8 cellular contexts compared by ENCODE assay signal in genomic region chr15:40441736-40442531, GRCh38. TPM values are rescaled to one million over a fixed set of nuclear protein-coding genes. Genes with fewer than 3 reads are reported as not detected.
DNase-seq lines count a peak whose midpoint lies in the region; ATAC-seq and TF ChIP-seq lines count a peak whose summit lies in the region.

No MANE protein-coding gene starts in this region.

- H3K27ac ChIP-seq in CD8-positive, alpha-beta T cell (ENCODE audit: low read depth, low read length) = no peak overlapping the region
- H3K27ac ChIP-seq in sigmoid colon = peak overlapping the region; percentile 38 to 85 (median 69)

- peaks cover 5% of the 10 kb centered on the region for H3K27me3 ChIP-seq in CD8-positive, alpha-beta T cell (ENCODE audit: insufficient read depth, low read length)
- peaks cover 5 to 16% (median 9%) of the 10 kb centered on the region in 3 donors for H3K27me3 ChIP-seq in sigmoid colon

- H3K27me3 Mint-ChIP-seq in CD8-positive, alpha-beta T cell (ENCODE audit: low read depth) = peaks cover 9% of the 10 kb centered on the region
- H3K27me3 Mint-ChIP-seq in glutamatergic neuron (ENCODE audit: unreplicated experiment) = peaks cover 5% of the 10 kb centered on the region

- 1% methylated on average over 88 of the region's 88 CpGs for WGBS in sigmoid colon, 2 donors

- peak overlapping the region; percentile 53 for H3K4me3 ChIP-seq in CD8-positive, alpha-beta T cell (ENCODE audit: low read depth, low read length)
- peak overlapping the region; percentile 75 to 98 (median 92) for H3K4me3 ChIP-seq in sigmoid colon

- peak overlapping the region; percentile 84 for H3K27ac Mint-ChIP-seq in CD8-positive, alpha-beta T cell
- H3K27ac Mint-ChIP-seq in glutamatergic neuron (ENCODE audit: unreplicated experiment) = peak overlapping the region; percentile 76

- no peak for TF ChIP-seq CTCF in CD8-positive, alpha-beta T cell (IDR thresholded peaks at IDR 0.05)
- TF ChIP-seq CTCF in glutamatergic neuron (IDR thresholded peaks at IDR 0.05; ENCODE audit: partially characterized antibody, unreplicated experiment) = no peak
- TF ChIP-seq CTCF in sigmoid colon (IDR thresholded peaks at IDR 0.05) = peak in 1 of 4 experiments; percentile 11

- CTCF ChIA-PET in CD8-positive, alpha-beta T cell (lab: Charles Lee) = interaction anchor here (0.8 to 4.9 kb wide), 11 partner anchors 9 to 104 kb away, joined by 3 to 17 read pairs (median 4); partner anchors contain the start of gene CHST14

- no peaks in the 10 kb centered on the region for H3K9me3 ChIP-seq in CD8-positive, alpha-beta T cell (ENCODE audit: low read length)
- no peaks in the 10 kb centered on the region for H3K9me3 ChIP-seq in sigmoid colon

- H3K36me3 Mint-ChIP-seq in CD8-positive, alpha-beta T cell = peaks cover 2% of the 10 kb centered on the region
- no peaks in the 10 kb centered on the region for H3K36me3 Mint-ChIP-seq in glutamatergic neuron (ENCODE audit: unreplicated experiment)

- ATAC-seq in CD8-positive, alpha-beta T cell = no peak
- ATAC-seq in HG02642 (IDR thresholded peaks at IDR 0.05; ENCODE audit: poor library complexity, unreplicated experiment) = peak; percentile 2
- ATAC-seq in GM21786 (IDR thresholded peaks at IDR 0.05; ENCODE audit: unreplicated experiment) = no peak
- no peak for ATAC-seq in GM19324 (IDR thresholded peaks at IDR 0.05; ENCODE audit: low FRiP score, unreplicated experiment)

- intact Hi-C loops in CD8-positive, alpha-beta T cell (cut with DNase I, micrococcal nuclease) = loop anchor here (1.0 to 5.0 kb wide), 5 partner anchors 10 to 123 kb away; partner anchors contain the start of genes CCDC32 (in 2 of the 2) and CHST14 (in 1 of the 2)
- intact Hi-C loops in sigmoid colon (cut with DNase I) = loop anchor here (2.0 to 5.0 kb wide), 3 partner anchors 29 to 125 kb away; partner anchors contain the start of genes CCDC32, CHST14 and RPUSD2

- POLR2A ChIA-PET in CD8-positive, alpha-beta T cell (lab: Charles Lee) = interaction anchor here (0.8 to 2.9 kb wide), 7 partner anchors 9 to 119 kb away, joined by 3 to 11 read pairs (median 6); no protein-coding TSS in a partner anchor

- DNase-seq in CD8-positive, alpha-beta T cell = peak in 2 of 7 experiments; percentile 32 to 56
- peak; percentile 42 for DNase-seq in activated T-cell treated with anti-CD3 and anti-CD28 coated beads, Interleukin-2, amount 50 U/mL, for 1 hour
- DNase-seq in glutamatergic neuron (peak; percentile 65), sigmoid colon (no peak), H4 (ENCODE audit: low spot score) (no peak)

- H3K4me1 ChIP-seq in CD8-positive, alpha-beta T cell (ENCODE audit: insufficient read depth, low read length) = peaks cover 47% of the 10 kb centered on the region
- peaks cover 0 to 58% (median 50%) of the 10 kb centered on the region in 4 donors for H3K4me1 ChIP-seq in sigmoid colon

- no peak for TF ChIP-seq EP300 in sigmoid colon (IDR thresholded peaks at IDR 0.05)

- TF ChIP-seq POLR2A in sigmoid colon (IDR thresholded peaks at IDR 0.05) = no peak

- H3K4me1 Mint-ChIP-seq in CD8-positive, alpha-beta T cell (ENCODE audit: low read depth) = peaks cover 58% of the 10 kb centered on the region
- peaks cover 31% of the 10 kb centered on the region for H3K4me1 Mint-ChIP-seq in glutamatergic neuron (ENCODE audit: low read depth, unreplicated experiment)

- H3K9me3 Mint-ChIP-seq in CD8-positive, alpha-beta T cell = no peaks in the 10 kb centered on the region
- H3K9me3 Mint-ChIP-seq in glutamatergic neuron (ENCODE audit: unreplicated experiment) = peaks cover 10% of the 10 kb centered on the region

- no peaks in the 10 kb centered on the region for H3K36me3 ChIP-seq in CD8-positive, alpha-beta T cell (ENCODE audit: insufficient read depth, low read length)
- no peaks in the 10 kb centered on the region for H3K36me3 ChIP-seq in sigmoid colon

- H3K4me3 Mint-ChIP-seq in CD8-positive, alpha-beta T cell = peak overlapping the region; percentile 91
- H3K4me3 Mint-ChIP-seq in glutamatergic neuron (ENCODE audit: unreplicated experiment) = peak overlapping the region; percentile 91

RNA-seq across cellular contexts. Expression of gene BAHD1, which starts 1.2 kb away (rescaled TPM):
- 10 to 100 TPM; 22.2 to 23.7 TPM for total RNA-seq in CD8-positive, alpha-beta T cell
- total RNA-seq in glutamatergic neuron (ENCODE audit: unreplicated experiment) (29.9 TPM), sigmoid colon (10 to 100 TPM in 1 of 4 donors, 1 to 10 TPM in 3; 7.7 to 16.3 (median 9.3) TPM)
- 10 to 100 TPM in 2 of 3 donors, 1 to 10 TPM in 1; 9.6 to 20.2 (median 14.1) TPM for polyA plus RNA-seq in sigmoid colon
- total RNA-seq in H4 (2014; rRNA removed; shearing (Covaris generic)) = 5.3 and 6.0 TPM in 2 replicates

RNA-seq across cellular contexts. Expression of gene CHST14, which starts 28.9 kb away (rescaled TPM):
- 1 to 10 TPM; 3.7 to 4.1 TPM for total RNA-seq in CD8-positive, alpha-beta T cell
- 3.9 TPM for total RNA-seq in glutamatergic neuron (ENCODE audit: unreplicated experiment)
- total RNA-seq in sigmoid colon = 10 to 100 TPM in 1 of 4 donors, 1 to 10 TPM in 3; 6.4 to 10.2 (median 7.4) TPM
- 1 to 10 TPM; 1.2 to 6.2 (median 1.2) TPM for polyA plus RNA-seq in sigmoid colon
- 31.6 and 34.6 TPM in 2 replicates for total RNA-seq in H4 (2014; rRNA removed; shearing (Covaris generic))

RNA-seq across cellular contexts. Expression of gene IVD, which starts 36.3 kb away (rescaled TPM):
- total RNA-seq in CD8-positive, alpha-beta T cell = 10 to 100 TPM; 46.6 to 54.9 TPM
- total RNA-seq in glutamatergic neuron (ENCODE audit: unreplicated experiment) = 44.3 TPM
- total RNA-seq in sigmoid colon = 10 to 100 TPM; 33.2 to 59.9 (median 55.4) TPM
- polyA plus RNA-seq in sigmoid colon = 10 to 100 TPM; 28.8 to 56.0 (median 33.1) TPM
- total RNA-seq in H4 (2014; rRNA removed; shearing (Covaris generic)) = 9.1 and 13.6 TPM in 2 replicates

RNA-seq across cellular contexts. Expression of gene KNSTRN, which starts 59.4 kb away (rescaled TPM):
- 1 to 10 TPM; 3.8 to 5.4 TPM for total RNA-seq in CD8-positive, alpha-beta T cell
- total RNA-seq in glutamatergic neuron (ENCODE audit: unreplicated experiment) (62.9 TPM), sigmoid colon (10 to 100 TPM in 1 of 4 donors, 1 to 10 TPM in 3; 5.0 to 13.8 (median 6.6) TPM)
- polyA plus RNA-seq in sigmoid colon = 10 to 100 TPM in 1 of 3 donors, 1 to 10 TPM in 2; 6.0 to 18.9 (median 9.5) TPM
- total RNA-seq in H4 (2014; rRNA removed; shearing (Covaris generic)) = 90.3 and 92.9 TPM in 2 replicates

Comparison
In these comparisons a context has a peak if more than half of its experiments do, and no peak if none do; other contexts are left out.
1. DNase-seq: peak in activated T-cell treated with anti-CD3 and anti-CD28 coated beads, Interleukin-2, amount 50 U/mL, for 1 hour (single experiment) and glutamatergic neuron (single experiment); none in sigmoid colon (single experiment) and H4 (single experiment).